Comparison of ENCODE assay signal across 14 cellular contexts in the genomic region with DNA sequence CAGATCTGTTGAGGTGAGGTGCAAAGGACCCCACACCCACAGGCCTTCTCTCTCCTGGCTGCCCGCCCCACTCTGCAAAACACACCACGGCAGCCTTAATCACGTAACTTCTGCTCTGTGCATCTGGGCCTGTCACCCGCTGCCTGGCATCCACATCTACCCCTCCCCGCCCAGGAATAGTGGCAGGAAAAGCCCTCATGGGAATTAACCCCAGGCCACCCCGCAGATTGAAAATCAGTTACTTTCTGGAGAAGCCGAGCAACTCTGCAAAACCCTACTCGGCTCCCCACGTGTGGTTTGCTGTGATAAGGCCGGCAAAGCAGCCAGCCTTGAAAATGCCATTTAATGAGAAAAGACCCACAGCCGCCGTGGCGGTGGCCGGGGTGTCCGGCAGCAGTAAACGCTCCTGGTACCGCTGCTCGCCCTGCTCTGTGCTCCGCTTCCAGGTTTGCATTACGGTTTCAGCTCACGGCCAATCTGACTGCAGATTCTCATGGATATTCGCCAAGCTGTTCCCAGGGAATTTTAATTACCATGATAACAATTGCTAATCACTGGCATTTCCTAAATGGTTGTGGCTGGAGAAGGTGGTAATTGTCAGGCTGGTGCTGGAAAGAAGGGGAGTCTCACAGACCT.
DNase-seq lines count a peak whose midpoint lies in the region; ATAC-seq and TF ChIP-seq lines count a peak whose summit lies in the region.
"Had no signal": no experiment of that assay in that cellular context is flagged by ENCODE, and none has a peak within 500 bp of the region (broad histone marks: within the 10 kb centered on the region; RNA-seq: fewer than 3 reads in every experiment).

No MANE protein-coding gene starts in this region.

- H3K9me3 ChIP-seq in HUES48 (ENCODE audit: control insufficient read depth, insufficient read depth, low read length) (no peaks in the 10 kb centered on the region), right cardiac atrium (ENCODE audit: control insufficient read depth, low read length) (no peaks in the 10 kb centered on the region), MG63 (no peaks in the 10 kb centered on the region)
- H3K9me3 ChIP-seq: esophagus muscularis mucosa had no signal

- H3K27me3 Mint-ChIP-seq in CD14-positive monocyte (ENCODE audit: low read depth in 3 of 3): peaks cover 7 to 11% (median 9%) of the 10 kb centered on the region in 3 donors
- H3K27me3 Mint-ChIP-seq: activated T-helper 17 cell treated with anti-CD3 and anti-CD28 coated beads, Interleukin-2, amount 50 U/mL, for 72 hours had no signal

- H3K4me3 Mint-ChIP-seq in CD14-positive monocyte: no peak overlapping the region
- H3K4me3 Mint-ChIP-seq: activated T-helper 17 cell treated with anti-CD3 and anti-CD28 coated beads, Interleukin-2, amount 50 U/mL, for 72 hours had no signal

- peak overlapping the region in 1 of 7 donors; percentile 55 for H3K27ac Mint-ChIP-seq in CD14-positive monocyte
- H3K27ac Mint-ChIP-seq: activated T-helper 17 cell treated with anti-CD3 and anti-CD28 coated beads, Interleukin-2, amount 50 U/mL, for 72 hours had no signal

- ATAC-seq in right cardiac atrium: peak; percentile 39 to 54
- ATAC-seq: activated T-helper 17 cell treated with anti-CD3 and anti-CD28 coated beads, Interleukin-2, amount 50 U/mL, for 72 hours; PC-3 had no signal

- no peak overlapping the region for H3K9ac ChIP-seq in HUES48 (ENCODE audit: low read depth, low read length)

- H3K36me3 ChIP-seq in HUES48 (ENCODE audit: control insufficient read depth, insufficient read depth, low read length): no peaks in the 10 kb centered on the region
- no peaks in the 10 kb centered on the region for H3K36me3 ChIP-seq in MG63

- H3K4me1 ChIP-seq in HUES48 (ENCODE audit: control insufficient read depth, insufficient read depth, low read length) (peaks cover 27% of the 10 kb centered on the region), right cardiac atrium (ENCODE audit: control insufficient read depth, insufficient read depth, low read length) (peaks cover 2% of the 10 kb centered on the region)

- peaks cover 0 to 3% of the 10 kb centered on the region in 2 donors for H3K36me3 Mint-ChIP-seq in CD14-positive monocyte

- no peak overlapping the region for H3K4me3 ChIP-seq in HUES48 (ENCODE audit: low read depth, low read length)
- H3K4me3 ChIP-seq in right cardiac atrium (ENCODE audit: low read length): no peak overlapping the region
- H3K4me3 ChIP-seq in MG63: no peak overlapping the region
- H3K4me3 ChIP-seq: coronary artery, esophagus muscularis mucosa had no signal

- peaks cover 10 to 24% (median 21%) of the 10 kb centered on the region in 7 donors for H3K9me3 Mint-ChIP-seq in CD14-positive monocyte
- H3K9me3 Mint-ChIP-seq: activated T-helper 17 cell treated with anti-CD3 and anti-CD28 coated beads, Interleukin-2, amount 50 U/mL, for 72 hours had no signal

- TF ChIP-seq CTCF in CD14-positive monocyte (IDR thresholded peaks at IDR 0.05): no peak

- 0 out of 2 replicates have a peak, but pooled peaks cover 5% of the 10 kb centered on the region for H3K27me3 ChIP-seq in HUES48 (ENCODE audit: control insufficient read depth, insufficient read depth, low read length)
- no peaks in the 10 kb centered on the region for H3K27me3 ChIP-seq in right cardiac atrium (ENCODE audit: control insufficient read depth, insufficient read depth)
- H3K27me3 ChIP-seq in MG63: no peaks in the 10 kb centered on the region

- H3K4me1 Mint-ChIP-seq in CD14-positive monocyte: peaks cover 8% of the 10 kb centered on the region
- H3K4me1 Mint-ChIP-seq: activated T-helper 17 cell treated with anti-CD3 and anti-CD28 coated beads, Interleukin-2, amount 50 U/mL, for 72 hours had no signal

- WGBS in right cardiac atrium: 40% methylated on average over 22 of the region's 22 CpGs

- H3K27ac ChIP-seq in HUES48 (ENCODE audit: low read depth, low read length): peak overlapping the region; percentile 62
- H3K27ac ChIP-seq in right cardiac atrium (ENCODE audit: low read length): no peak overlapping the region

- intact Hi-C loops in CD14-positive monocyte (cut with micrococcal nuclease): no loop called here
- intact Hi-C loops in right cardiac atrium (cut with DNase I): no loop called here

- DNase-seq in CD14-positive monocyte (ENCODE audit: low spot score): peak; percentile 14
- DNase-seq in right cardiac atrium: peak in 1 of 3 donors; percentile 24
- DNase-seq in retina: peak; percentile 51
- no peak for DNase-seq in germinal center (ENCODE audit: low spot score)
- DNase-seq in MG63: no peak
- no peak for DNase-seq in NCI-H2029 (lab: John Stamatoyannopoulos, UW)
- DNase-seq: GOT3, NCI-H2081 treated with DMSO at 0.1 percent for 48 hours, NCI-H524 treated with DMSO at 0.1 percent for 48 hours, PC-3 had no signal

Comparison
In these comparisons a context has a peak if more than half of its experiments do, and no peak if none do; other contexts are left out.
1. DNase-seq: peak in CD14-positive monocyte (single experiment) and retina (single experiment); none in germinal center (single experiment), MG63 (single experiment) and NCI-H2029 (single experiment).